In the genomic region with DNA sequence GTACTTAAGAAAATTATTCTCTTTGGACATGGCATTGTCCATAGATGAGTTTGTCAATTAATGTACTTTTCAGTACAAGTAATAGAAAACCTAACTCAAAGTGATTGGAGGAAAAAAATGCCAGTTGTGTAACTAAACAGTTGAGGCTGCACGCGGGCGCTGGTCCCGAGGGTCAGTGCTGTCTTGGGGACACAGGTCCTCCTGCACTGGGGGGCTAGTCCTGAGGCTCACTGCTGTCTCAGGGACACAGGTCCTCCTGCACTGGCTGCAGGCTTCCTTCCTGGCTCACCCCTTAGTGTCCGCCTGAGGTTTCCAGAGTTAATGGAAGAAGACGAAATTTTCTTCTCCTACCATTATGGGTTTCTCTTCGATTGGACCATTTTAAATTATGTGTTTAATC, we compare ENCODE assay signal across 35 cellular contexts.
DNase-seq lines count a peak whose midpoint lies in the region; ATAC-seq, FAIRE-seq and TF ChIP-seq lines count a peak whose summit lies in the region.
"Had no signal": no experiment of that assay in that cellular context is flagged by ENCODE, and none has a peak within 500 bp of the region (broad histone marks: within the 10 kb centered on the region; RNA-seq: fewer than 3 reads in every experiment).

No MANE protein-coding gene starts in this region.

- no peaks in the 10 kb centered on the region for H3K36me3 Mint-ChIP-seq in activated CD4-positive, alpha-beta T cell treated with anti-CD3 and anti-CD28 coated beads, Interleukin-2, amount 10 ng/mL, durations not matched to agents 24 days and 14 days (ENCODE audit: low read depth)
- H3K36me3 Mint-ChIP-seq: CD14-positive monocyte; CD4-positive, alpha-beta memory T cell; CD8-positive, alpha-beta memory T cell; CD8-positive, alpha-beta T cell had no signal

- H2BK120ac ChIP-seq in H1 (replicated peaks; ENCODE audit: low read depth, low read length) (no peak overlapping the region), neuronal stem cell (ENCODE audit: low read depth, low read length) (no peak overlapping the region)

- H2BK12ac ChIP-seq in H1 (ENCODE audit: low read depth, low read length) (no peak overlapping the region), neuronal stem cell (ENCODE audit: low read length) (no peak overlapping the region)

- H3K4me3 Mint-ChIP-seq in activated CD4-positive, alpha-beta T cell treated with anti-CD3 and anti-CD28 coated beads, Interleukin-2, amount 10 ng/mL, durations not matched to agents 24 days and 14 days, result no peak overlapping the region
- H3K4me3 Mint-ChIP-seq: B cell; CD14-positive monocyte; CD4-positive, alpha-beta memory T cell; CD4-positive, alpha-beta T cell; CD4-positive, CD25-positive, alpha-beta regulatory T cell; CD8-positive, alpha-beta memory T cell; CD8-positive, alpha-beta T cell had no signal

- no peak overlapping the region for H2AFZ ChIP-seq in H1 (ENCODE audit: low read length)
- no peak overlapping the region for H2AFZ ChIP-seq in neuronal stem cell (ENCODE audit: low read length)

- POLR2A ChIA-PET in H1 (lab: Charles Lee; ENCODE audit: partially characterized antibody), result interaction anchor here (0.9 kb wide), 1 partner anchor 11 kb away, joined by 3 read pairs; no protein-coding TSS in a partner anchor

- H3K79me2 ChIP-seq in H1 (ENCODE audit: control insufficient read depth in 1 of 2, insufficient read depth in 2 of 2, low read length in 2 of 2), result no peaks in the 10 kb centered on the region

- no peak overlapping the region for H3K18ac ChIP-seq in H1 (ENCODE audit: extremely low read depth, low read length)
- peak overlapping the region; percentile 4 for H3K18ac ChIP-seq in neuronal stem cell (ENCODE audit: low read length)

- H2BK15ac ChIP-seq in H1 (ENCODE audit: low read length), result peak overlapping the region; percentile 72; the same call in 1 of the 2 replicates
- H2BK15ac ChIP-seq in neuronal stem cell (ENCODE audit: low read length), result no peak overlapping the region

- H3K14ac ChIP-seq in H1 (ENCODE audit: insufficient read length) (no peak overlapping the region), neuronal stem cell (ENCODE audit: low read length) (no peak overlapping the region)

- CTCF ChIA-PET in H1 (lab: Charles Lee; ENCODE audit: partially characterized antibody), result no interaction called here

- DNase-seq in activated CD4-positive, alpha-beta T cell treated with anti-CD3 and anti-CD28 coated beads, Interleukin-2, amount 10 ng/mL, durations not matched to agents 24 days and 14 days, result peak; percentile 40
- DNase-seq in activated CD4-positive, alpha-beta T cell treated with anti-CD3 and anti-CD28 coated beads, Interleukin-2, amount 50 U/mL, for 1 hour, result no peak
- no peak for DNase-seq in H1 (ENCODE audit: low read depth in 1 of 2, low spot score in 2 of 2)
- no peak for DNase-seq in neuronal stem cell (ENCODE audit: low spot score)
- DNase-seq in left ventricle myocardium superior, result no peak
- DNase-seq in NCI-H1417 (lab: John Stamatoyannopoulos, UW), result no peak
- DNase-seq: 8988T; ACHN; AML-193; BE2C; C1 segment of cervical spinal cord; Caco-2; Calu3; CD4-positive, alpha-beta memory T cell; CD4-positive, alpha-beta T cell; CD4-positive, CD25-positive, alpha-beta regulatory T cell; CD8-positive, alpha-beta memory T cell; CD8-positive, alpha-beta T cell; COR-L47; DMS 273 treated with DMSO at 0.1 percent for 48 hours; DMS153; DMS53; DMS79; DMS79 treated with DMSO at 0.1 percent for 48 hours; DND-41; EL had no signal

- H3K4ac ChIP-seq in H1 (replicated peaks; ENCODE audit: insufficient read length, low read depth, low read length), result no peak overlapping the region
- H3K4ac ChIP-seq in neuronal stem cell (ENCODE audit: low read length), result no peak overlapping the region

- H3K23ac ChIP-seq in H1 (ENCODE audit: insufficient read length) (no peak overlapping the region), neuronal stem cell (ENCODE audit: low read depth, low read length, poor library complexity) (no peak overlapping the region)

- H3K4me3 ChIP-seq in H1 (ENCODE audit: extremely low read depth in 1 of 4, insufficient read depth in 2 of 4, low read depth in 3 of 4, low read length in 4 of 4) (no peak overlapping the region), neuronal stem cell (ENCODE audit: low read length in 2 of 2) (no peak overlapping the region)
- H3K4me3 ChIP-seq: A549; BLaER1; BLaER1 treated with 17β-estradiol and CSF1 and Interleukin-3, amounts not matched to agents 10 nM and 100 nM had no signal

- H3K4me1 ChIP-seq in H1 (replicated peaks in 1 of 4; ENCODE audit: control insufficient read depth in 3 of 4, insufficient read depth in 4 of 4, low read length in 3 of 4) (no peaks in the 10 kb centered on the region), neuronal stem cell (ENCODE audit: control insufficient read depth in 2 of 2, insufficient read depth in 1 of 2, low read depth in 1 of 2, low read length in 2 of 2) (no peaks in the 10 kb centered on the region)
- H3K4me1 ChIP-seq: A549, BE2C, Caco-2 had no signal

- TF ChIP-seq RAD21 in H1 (IDR thresholded peaks at IDR 0.05 in 1 of 2, conservative IDR thresholded peaks at IDR 0.05 in 1 of 2; ENCODE audit: low read depth in 2 of 2, low read length in 2 of 2), result no peak

- H3K27me3 ChIP-seq in H1 (replicated peaks in 1 of 4; ENCODE audit: control insufficient read depth in 3 of 4, extremely low read depth in 1 of 4, insufficient read depth in 3 of 4, low read length in 3 of 4) (no peaks in the 10 kb centered on the region), neuronal stem cell (ENCODE audit: control insufficient read depth in 3 of 3, insufficient read depth in 3 of 3, low read depth in 1 of 3, low read length in 3 of 3) (no peaks in the 10 kb centered on the region)
- H3K27me3 ChIP-seq: BE2C; BLaER1; BLaER1 treated with 17β-estradiol and CSF1 and Interleukin-3, amounts not matched to agents 10 nM and 100 nM had no signal

- H3K9me3 ChIP-seq in H1 (ENCODE audit: insufficient read depth in 2 of 2, low read depth in 1 of 2, low read length in 1 of 2), result no peaks in the 10 kb centered on the region
- H3K9me3 ChIP-seq in neuronal stem cell (replicated peaks in 1 of 2; ENCODE audit: control insufficient read depth in 2 of 2, insufficient read depth in 1 of 2, low read depth in 1 of 2, low read length in 2 of 2), result no peaks in the 10 kb centered on the region
- H3K9me3 ChIP-seq: A549; BE2C; BLaER1; BLaER1 treated with 17β-estradiol and CSF1 and Interleukin-3, amounts not matched to agents 10 nM and 100 nM; Caco-2 had no signal

- no peaks in the 10 kb centered on the region for H4K20me1 ChIP-seq in H1 (replicated peaks in 1 of 2; ENCODE audit: control insufficient read depth in 1 of 2, insufficient read depth in 2 of 2, low read length in 2 of 2)
- H4K20me1 ChIP-seq: BLaER1; BLaER1 treated with 17β-estradiol and CSF1 and Interleukin-3, amounts not matched to agents 10 nM and 100 nM had no signal

- ATAC-seq in left ventricle myocardium superior, result no peak
- ATAC-seq: A549; CD8-positive, alpha-beta T cell had no signal

- H3K79me1 ChIP-seq in H1 (ENCODE audit: low read depth, low read length), result no peaks in the 10 kb centered on the region
- H3K79me1 ChIP-seq in neuronal stem cell (ENCODE audit: low read depth, low read length), result no peaks in the 10 kb centered on the region

- H3K9ac ChIP-seq in H1 (replicated peaks in 1 of 4; ENCODE audit: extremely low read depth in 1 of 4, low read depth in 3 of 4, low read length in 3 of 4) (no peak overlapping the region), neuronal stem cell (ENCODE audit: low read depth, low read length, poor library complexity) (no peak overlapping the region)
- H3K9ac ChIP-seq: BLaER1; BLaER1 treated with 17β-estradiol and CSF1 and Interleukin-3, amounts not matched to agents 10 nM and 100 nM had no signal

- no peaks in the 10 kb centered on the region; the same call in 1 of the 2 replicates for H3K23me2 ChIP-seq in H1 (ENCODE audit: low read depth, low read length)

- no peaks in the 10 kb centered on the region for H3K36me3 ChIP-seq in H1 (ENCODE audit: control insufficient read depth in 2 of 4, insufficient read depth in 4 of 4, low read length in 3 of 4)
- no peaks in the 10 kb centered on the region for H3K36me3 ChIP-seq in neuronal stem cell (replicated peaks in 1 of 2; ENCODE audit: control insufficient read depth in 2 of 2, insufficient read depth in 2 of 2, low read length in 2 of 2)
- H3K36me3 ChIP-seq: BE2C; BLaER1; BLaER1 treated with 17β-estradiol and CSF1 and Interleukin-3, amounts not matched to agents 10 nM and 100 nM had no signal

- no peaks in the 10 kb centered on the region for H3K9me3 Mint-ChIP-seq in activated CD4-positive, alpha-beta T cell treated with anti-CD3 and anti-CD28 coated beads, Interleukin-2, amount 10 ng/mL, durations not matched to agents 24 days and 14 days
- H3K9me3 Mint-ChIP-seq: CD4-positive, alpha-beta memory T cell; CD4-positive, alpha-beta T cell; CD8-positive, alpha-beta memory T cell; CD8-positive, alpha-beta T cell had no signal

- H4K8ac ChIP-seq in H1 (ENCODE audit: extremely low read depth, insufficient read depth, low read length), result no peak overlapping the region
- H4K8ac ChIP-seq in neuronal stem cell (ENCODE audit: low read depth, low read length), result no peak overlapping the region

- H3K56ac ChIP-seq in H1 (replicated peaks; ENCODE audit: insufficient read length, low read depth, low read length), result no peak overlapping the region

- no peak overlapping the region for H2BK20ac ChIP-seq in H1 (ENCODE audit: low read length)

- no peak overlapping the region for H2BK5ac ChIP-seq in H1 (ENCODE audit: low read depth, low read length)
- no peak overlapping the region for H2BK5ac ChIP-seq in neuronal stem cell (ENCODE audit: low read length)

- TF ChIP-seq POLR2A in H1 (IDR thresholded peaks at IDR 0.05; ENCODE audit: control extremely low read depth in 1 of 2, low read depth in 2 of 2, low read length in 2 of 2), result no peak

- no peak overlapping the region for H4K5ac ChIP-seq in H1 (ENCODE audit: insufficient read length, low read depth, low read length)

- H3K4me1 Mint-ChIP-seq in activated CD4-positive, alpha-beta T cell treated with anti-CD3 and anti-CD28 coated beads, Interleukin-2, amount 10 ng/mL, durations not matched to agents 24 days and 14 days, result peaks cover 4% of the 10 kb centered on the region
- H3K4me1 Mint-ChIP-seq: B cell; CD14-positive monocyte; CD4-positive, alpha-beta memory T cell; CD8-positive, alpha-beta memory T cell had no signal

- no peak for TF ChIP-seq EP300 in H1 (IDR thresholded peaks at IDR 0.05; ENCODE audit: borderline replicate concordance in 1 of 2, low read depth in 2 of 2, low read length in 2 of 2)

- H3K4me2 ChIP-seq in H1 (ENCODE audit: insufficient read depth in 1 of 2, low read depth in 2 of 2, low read length in 2 of 2) (no peak overlapping the region), neuronal stem cell (ENCODE audit: insufficient read depth, low read length, poor library complexity, severe bottlenecking) (no peak overlapping the region)
- H3K4me2 ChIP-seq: A549; BLaER1; BLaER1 treated with 17β-estradiol and CSF1 and Interleukin-3, amounts not matched to agents 10 nM and 100 nM had no signal

- H3K27ac ChIP-seq in H1 (ENCODE audit: low read depth, low read length) (no peak overlapping the region), neuronal stem cell (replicated peaks; ENCODE audit: low read length) (no peak overlapping the region)
- H3K27ac ChIP-seq: 22Rv1; A549; BLaER1; BLaER1 treated with 17β-estradiol and CSF1 and Interleukin-3, amounts not matched to agents 10 nM and 100 nM; C4-2B had no signal

- H3K27ac Mint-ChIP-seq in activated CD4-positive, alpha-beta T cell treated with anti-CD3 and anti-CD28 coated beads, Interleukin-2, amount 10 ng/mL, durations not matched to agents 24 days and 14 days, result no peak overlapping the region
- H3K27ac Mint-ChIP-seq: B cell; CD14-positive monocyte; CD4-positive, alpha-beta memory T cell; CD4-positive, alpha-beta T cell; CD4-positive, CD25-positive, alpha-beta regulatory T cell; CD8-positive, alpha-beta memory T cell; CD8-positive, alpha-beta T cell had no signal

- intact Hi-C loops in activated CD4-positive, alpha-beta T cell treated with anti-CD3 and anti-CD28 coated beads, Interleukin-2, amount 10 ng/mL, durations not matched to agents 24 days and 14 days (cut with micrococcal nuclease), result no loop called here
- intact Hi-C loops in left ventricle myocardium superior (cut with micrococcal nuclease), result no loop called here

- H3K27me3 Mint-ChIP-seq in activated CD4-positive, alpha-beta T cell treated with anti-CD3 and anti-CD28 coated beads, Interleukin-2, amount 10 ng/mL, durations not matched to agents 24 days and 14 days, result peaks cover 2% of the 10 kb centered on the region
- H3K27me3 Mint-ChIP-seq: CD4-positive, alpha-beta T cell had no signal

- H4K91ac ChIP-seq in H1 (replicated peaks; ENCODE audit: insufficient read length, low read length), result no peak overlapping the region
- no peak overlapping the region for H4K91ac ChIP-seq in neuronal stem cell (ENCODE audit: low read depth, low read length, poor library complexity)

- no peak for FAIRE-seq in H1 (lab: Jason Lieb, UNC)
- FAIRE-seq: A204.1, A549, D721Med had no signal

- H2AK5ac ChIP-seq in H1 (ENCODE audit: low read depth, low read length) (no peak overlapping the region), neuronal stem cell (ENCODE audit: low read depth, low read length) (no peak overlapping the region)

- 93% methylated on average over 7 of the region's 7 CpGs; no CpG with 5 or more reads in 1 of the 2 experiments for WGBS in H1 (ENCODE audit: extremely low coverage in 1 of 2, insufficient coverage in 1 of 2, insufficient read length in 1 of 2, insufficient replicate concordance in 2 of 2, low coverage in 1 of 2, low lambda C conversion rate in 2 of 2, missing lambda C conversion rate in 1 of 2), 2 experiments
- WGBS in neuronal stem cell (ENCODE audit: extremely low coverage in 2 of 2, insufficient read length in 2 of 2, insufficient replicate concordance in 1 of 2), 2 donors, result no CpG with 5 or more reads among the region's 7 CpGs

- TF ChIP-seq CTCF in H1 (IDR thresholded peaks at IDR 0.05; ENCODE audit: control extremely low read depth in 1 of 3, insufficient read depth in 1 of 3, low read depth in 1 of 3, low read length in 3 of 3), result no peak
